In genomic region chr17:57861000-57861736, GRCh38 we compare ENCODE assay signal across 8 cellular contexts. TPM values are rescaled to one million over a fixed set of nuclear protein-coding genes. Genes with fewer than 3 reads are reported as not detected.
DNase-seq lines count a peak whose midpoint lies in the region; ATAC-seq, FAIRE-seq and TF ChIP-seq lines count a peak whose summit lies in the region.

No MANE protein-coding gene starts in this region.

- intact Hi-C loops in upper lobe of right lung (cut with DNase I) = no loop called here

- peak overlapping the region; percentile 76 for H3K27ac ChIP-seq in upper lobe of right lung

- no peak overlapping the region for H3K4me3 ChIP-seq in Jurkat, Clone E6-1 (ENCODE audit: low read length)
- H3K4me3 ChIP-seq in mononuclear cell (ENCODE audit: low read length) = peak overlapping the region; percentile 30
- peak overlapping the region; percentile 58 for H3K4me3 ChIP-seq in upper lobe of right lung

- TF ChIP-seq CTCF in upper lobe of right lung (IDR thresholded peaks at IDR 0.05) = no peak

- peak; percentile 59 for DNase-seq in D341Med (ENCODE audit: low spot score)
- peak; percentile 26 for DNase-seq in Jurkat, Clone E6-1 (ENCODE audit: low read depth, low spot score)
- peak; percentile 17 to 26 for DNase-seq in activated CD4-positive, alpha-beta T cell treated with anti-CD3 and anti-CD28 coated beads for 4 hours
- DNase-seq in upper lobe of right lung = peak; percentile 82

- TF ChIP-seq POLR2A in GM18505 (IDR thresholded peaks at IDR 0.05; ENCODE audit: borderline replicate concordance, extremely low read depth, insufficient read depth, insufficient read length) = no peak

- peaks cover 23% of the 10 kb centered on the region for H3K4me1 ChIP-seq in mononuclear cell (ENCODE audit: insufficient read depth, low read length)
- H3K4me1 ChIP-seq in upper lobe of right lung = peaks cover 22% of the 10 kb centered on the region

- H3K36me3 ChIP-seq in upper lobe of right lung = no peaks in the 10 kb centered on the region

- peak; percentile 50 for FAIRE-seq in endometrium (lab: Jason Lieb, UNC)

- ATAC-seq in upper lobe of right lung (peak; percentile 80), GM18502 (IDR thresholded peaks at IDR 0.05; ENCODE audit: poor library complexity, unreplicated experiment) (no peak), GM18505 (IDR thresholded peaks at IDR 0.05; ENCODE audit: unreplicated experiment) (no peak)

- H3K9me3 ChIP-seq in mononuclear cell (ENCODE audit: low read depth, low read length) = no peaks in the 10 kb centered on the region
- no peaks in the 10 kb centered on the region for H3K9me3 ChIP-seq in upper lobe of right lung

- H3K27me3 ChIP-seq in mononuclear cell (ENCODE audit: insufficient read depth, low read length) = no peaks in the 10 kb centered on the region
- no peaks in the 10 kb centered on the region for H3K27me3 ChIP-seq in upper lobe of right lung

RNA-seq across cellular contexts. Expression of gene MRPS23, which starts 11.3 kb away (rescaled TPM):
- 97.5 TPM for polyA plus RNA-seq in Jurkat, Clone E6-1 (2012; ENCODE audit: insufficient read depth, insufficient read length)
- 12.3 TPM for total RNA-seq in mononuclear cell
- 36.0 TPM for total RNA-seq in upper lobe of right lung

Comparison
In these comparisons a context has a peak if more than half of its experiments do, and no peak if none do; other contexts are left out.
1. DNase-seq: peak in every context shown above with its lines; median percentile 82 in upper lobe of right lung; 59 in D341Med; 26 in Jurkat, Clone E6-1; 22 in activated CD4-positive, alpha-beta T cell treated with anti-CD3 and anti-CD28 coated beads for 4 hours.